Comparison of ENCODE assay signal across 20 cellular contexts in the genomic region with DNA sequence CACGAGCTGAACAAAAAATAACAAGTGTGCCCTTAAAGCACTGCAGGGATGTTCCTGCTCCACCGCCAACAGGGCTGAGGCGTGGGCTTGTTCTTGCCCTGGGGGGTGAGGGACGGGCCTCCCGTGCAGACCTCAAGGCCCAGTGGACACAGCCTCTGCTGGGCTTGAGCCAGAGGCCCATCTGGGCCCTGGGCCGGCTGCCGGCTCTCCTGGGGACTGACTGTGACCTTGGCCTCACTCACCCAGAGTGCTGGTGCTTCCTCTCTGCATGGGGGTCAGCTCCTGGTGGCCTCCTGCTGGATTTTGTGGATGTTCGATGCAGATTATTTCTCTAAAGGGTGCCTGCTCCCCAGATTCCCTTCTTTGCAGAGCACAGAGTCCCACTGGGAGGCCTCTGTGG. TPM values are rescaled to one million over a fixed set of nuclear protein-coding genes. Genes with fewer than 3 reads are reported as not detected.
DNase-seq lines count a peak whose midpoint lies in the region; TF ChIP-seq lines count a peak whose summit lies in the region.
"Had no signal": no experiment of that assay in that cellular context is flagged by ENCODE, and none has a peak within 500 bp of the region (broad histone marks: within the 10 kb centered on the region; RNA-seq: fewer than 3 reads in every experiment).

No MANE protein-coding gene starts in this region.

- H3K4me3 ChIP-seq in adrenal gland: no peak overlapping the region
- H3K4me3 ChIP-seq in left ventricle myocardium inferior: no peak overlapping the region
- H3K4me3 ChIP-seq in testis: no peak overlapping the region
- H3K4me3 ChIP-seq in stomach: no peak overlapping the region
- no peak overlapping the region for H3K4me3 ChIP-seq in vagina
- H3K4me3 ChIP-seq: GM23338, HAP-1 had no signal

- H3K27me3 ChIP-seq in adrenal gland: no peaks in the 10 kb centered on the region
- H3K27me3 ChIP-seq in left ventricle myocardium inferior (ENCODE audit: low read depth): no peaks in the 10 kb centered on the region
- H3K27me3 ChIP-seq in testis: no peaks in the 10 kb centered on the region
- no peaks in the 10 kb centered on the region for H3K27me3 ChIP-seq in stomach
- H3K27me3 ChIP-seq in vagina: no peaks in the 10 kb centered on the region

- H3K36me3 ChIP-seq in adrenal gland (replicated peaks in 1 of 2) (peaks cover 0 to 16% of the 10 kb centered on the region in 2 donors), left ventricle myocardium inferior (peaks cover 34% of the 10 kb centered on the region), testis (ENCODE audit: low read depth, missing control alignments) (no peaks in the 10 kb centered on the region), stomach (peaks cover 25 to 78% (median 60%) of the 10 kb centered on the region in 4 donors), vagina (peaks cover 0 to 26% of the 10 kb centered on the region in 2 donors)

- intact Hi-C loops in adrenal gland (cut with DNase I): no loop called here
- intact Hi-C loops in left ventricle myocardium inferior (cut with micrococcal nuclease): no loop called here
- intact Hi-C loops in testis (cut with DNase I; ENCODE audit: low total_unique reads): no loop called here
- intact Hi-C loops in stomach (cut with DNase I; ENCODE audit: low total_unique reads): no loop called here
- intact Hi-C loops in vagina (cut with DNase I): no loop called here
- intact Hi-C loops in activated T-helper 2 cell treated with anti-CD3 and anti-CD28 coated beads, Interferon-gamma antibody, Interleukin-2, Interleukin-4, amounts not matched to agents 10 μg/mL and 5 μg/mL and 100 μg/mL, durations not matched to agents 14 hours and 24 hours and 36 hours (cut with micrococcal nuclease): no loop called here

- in situ Hi-C loops in G401 (cut with HindIII; ENCODE audit: low sequenced_read_pairs): no loop called here

- H3K9me3 ChIP-seq in adrenal gland (replicated peaks in 1 of 3) (no peaks in the 10 kb centered on the region), left ventricle myocardium inferior (replicated peaks) (no peaks in the 10 kb centered on the region), testis (no peaks in the 10 kb centered on the region), stomach (no peaks in the 10 kb centered on the region), vagina (no peaks in the 10 kb centered on the region)
- H3K9me3 ChIP-seq: HAP-1 had no signal

- H3K9me3 Mint-ChIP-seq in activated T-helper 2 cell treated with anti-CD3 and anti-CD28 coated beads, Interferon-gamma antibody, Interleukin-2, Interleukin-4, amounts not matched to agents 10 μg/mL and 5 μg/mL and 100 μg/mL, durations not matched to agents 14 hours and 24 hours and 36 hours: no peaks in the 10 kb centered on the region
- H3K9me3 Mint-ChIP-seq: GM23338 had no signal

- TF ChIP-seq EP300 in stomach (IDR thresholded peaks at IDR 0.05): no peak

- 14 to 38% (median 32%) methylated on average over 2 to 8 of the region's 8 CpGs for WGBS in adrenal gland, 4 donors
- 39 to 50% methylated on average over 6 to 8 of the region's 8 CpGs for WGBS in testis, 2 donors
- 60 to 82% (median 77%) methylated on average over 7 to 8 of the region's 8 CpGs for WGBS in stomach, 5 donors

- H3K4me1 ChIP-seq in adrenal gland (replicated peaks in 1 of 2) (peaks cover 25 to 28% of the 10 kb centered on the region in 2 donors), left ventricle myocardium inferior (peaks cover 16% of the 10 kb centered on the region), testis (peaks cover 27% of the 10 kb centered on the region), stomach (peaks cover 0 to 18% (median 12%) of the 10 kb centered on the region in 4 donors), vagina (peaks cover 20% of the 10 kb centered on the region)
- H3K4me1 ChIP-seq: HAP-1 had no signal

- DNase-seq in G401 (ENCODE audit: low spot score): peak; percentile 29
- DNase-seq in adrenal gland: peak in 6 of 7 donors; percentile 30 to 74 (median 66)
- peak; percentile 42 for DNase-seq in left ventricle myocardium inferior
- peak; percentile 50 for DNase-seq in testis
- DNase-seq in stomach: no peak
- no peak for DNase-seq in vagina (ENCODE audit: extremely low spot score in 2 of 2)
- no peak for DNase-seq in activated T-helper 2 cell treated with anti-CD3 and anti-CD28 coated beads, Interferon-gamma antibody, Interleukin-2, Interleukin-4, amounts not matched to agents 10 μg/mL and 5 μg/mL and 100 μg/mL, durations not matched to agents 14 hours and 24 hours and 36 hours (ENCODE audit: low spot score)
- DNase-seq: CD4-positive, CD25-positive, alpha-beta regulatory T cell; KBM-7; MM.1S; NCI-H1048; NCI-H1417 treated with DMSO at 0.1 percent for 48 hours; NCI-H187; NCI-H2107; NCI-H446 treated with DMSO at 0.1 percent for 48 hours; NCI-H526 treated with DMSO at 0.1 percent for 48 hours; SHP77 had no signal

- H3K27ac ChIP-seq in adrenal gland (peak overlapping the region in 3 of 5 donors; percentile 34 to 49 (median 47)), left ventricle myocardium inferior (replicated peaks) (no peak overlapping the region), testis (no peak overlapping the region), stomach (no peak overlapping the region), vagina (no peak overlapping the region)
- H3K27ac ChIP-seq: HL-60 had no signal

- no peak overlapping the region for H3K4me3 Mint-ChIP-seq in activated T-helper 2 cell treated with anti-CD3 and anti-CD28 coated beads, Interferon-gamma antibody, Interleukin-2, Interleukin-4, amounts not matched to agents 10 μg/mL and 5 μg/mL and 100 μg/mL, durations not matched to agents 14 hours and 24 hours and 36 hours (ENCODE audit: low read depth)
- H3K4me3 Mint-ChIP-seq: CD4-positive, CD25-positive, alpha-beta regulatory T cell; GM23338 had no signal

- TF ChIP-seq CTCF in adrenal gland (IDR thresholded peaks at IDR 0.05) (no peak), left ventricle myocardium inferior (IDR thresholded peaks at IDR 0.05; ENCODE audit: borderline replicate concordance) (no peak), testis (IDR thresholded peaks at IDR 0.05) (no peak), stomach (IDR thresholded peaks at IDR 0.05) (no peak), vagina (IDR thresholded peaks at IDR 0.05) (no peak)

- H3K36me3 Mint-ChIP-seq in activated T-helper 2 cell treated with anti-CD3 and anti-CD28 coated beads, Interferon-gamma antibody, Interleukin-2, Interleukin-4, amounts not matched to agents 10 μg/mL and 5 μg/mL and 100 μg/mL, durations not matched to agents 14 hours and 24 hours and 36 hours (ENCODE audit: low read depth): peaks cover 38% of the 10 kb centered on the region

- no peaks in the 10 kb centered on the region for H3K27me3 Mint-ChIP-seq in activated T-helper 2 cell treated with anti-CD3 and anti-CD28 coated beads, Interferon-gamma antibody, Interleukin-2, Interleukin-4, amounts not matched to agents 10 μg/mL and 5 μg/mL and 100 μg/mL, durations not matched to agents 14 hours and 24 hours and 36 hours (ENCODE audit: low read depth)
- H3K27me3 Mint-ChIP-seq: CD4-positive, CD25-positive, alpha-beta regulatory T cell had no signal

- H3K4me1 Mint-ChIP-seq in activated T-helper 2 cell treated with anti-CD3 and anti-CD28 coated beads, Interferon-gamma antibody, Interleukin-2, Interleukin-4, amounts not matched to agents 10 μg/mL and 5 μg/mL and 100 μg/mL, durations not matched to agents 14 hours and 24 hours and 36 hours (ENCODE audit: low read depth): no peaks in the 10 kb centered on the region
- H3K4me1 Mint-ChIP-seq: GM23338 had no signal

- H3K27ac Mint-ChIP-seq in activated T-helper 2 cell treated with anti-CD3 and anti-CD28 coated beads, Interferon-gamma antibody, Interleukin-2, Interleukin-4, amounts not matched to agents 10 μg/mL and 5 μg/mL and 100 μg/mL, durations not matched to agents 14 hours and 24 hours and 36 hours: no peak overlapping the region
- H3K27ac Mint-ChIP-seq: CD4-positive, CD25-positive, alpha-beta regulatory T cell; GM23338 had no signal

- TF ChIP-seq POLR2A in adrenal gland (IDR thresholded peaks at IDR 0.05) (no peak), testis (IDR thresholded peaks at IDR 0.05) (no peak), stomach (IDR thresholded peaks at IDR 0.05) (no peak), vagina (IDR thresholded peaks at IDR 0.05) (no peak)

RNA-seq across cellular contexts. Expression of a gene that starts 54.2 kb away (rescaled TPM):
- total RNA-seq in G401 (2014; rRNA removed; shearing (Covaris generic)): 22.6 and 33.2 TPM in 2 replicates
- total RNA-seq in adrenal gland (10 to 100 TPM; 12.6 to 31.2 (median 17.7) TPM), left ventricle myocardium inferior (6.8 TPM), testis (10 to 100 TPM; 56.8 to 63.7 TPM), stomach (100 to 1,000 TPM in 1 of 5 donors, 10 to 100 TPM in 4; 21.4 to 198 (median 27.7) TPM), vagina (33.9 TPM)
- polyA plus RNA-seq in adrenal gland (10 to 100 TPM; 11.9 to 22.6 (median 21.0) TPM), testis (ENCODE audit: insufficient read depth, low read depth, low replicate concordance) (133 TPM), stomach (10 to 100 TPM in 2 of 3 donors, 1 to 10 TPM in 1; 8.9 to 16.6 (median 15.4) TPM)
- total RNA-seq in activated T-helper 2 cell treated with anti-CD3 and anti-CD28 coated beads, Interferon-gamma antibody, Interleukin-2, Interleukin-4, amounts not matched to agents 10 μg/mL and 5 μg/mL and 100 μg/mL, durations not matched to agents 14 hours and 24 hours and 36 hours: 42.9 and 46.8 TPM in 2 replicates

Comparison
In these comparisons a context has a peak if more than half of its experiments do, and no peak if none do; other contexts are left out.
1. DNase-seq: peak in G401 (single experiment), adrenal gland (6 of 7), left ventricle myocardium inferior (single experiment) and testis (single experiment); none in stomach (single experiment), vagina (0 of 2) and activated T-helper 2 cell treated with anti-CD3 and anti-CD28 coated beads, Interferon-gamma antibody, Interleukin-2, Interleukin-4, amounts not matched to agents 10 μg/mL and 5 μg/mL and 100 μg/mL, durations not matched to agents 14 hours and 24 hours and 36 hours (single experiment).
2. H3K27ac ChIP-seq: peak in adrenal gland (3 of 5); none in left ventricle myocardium inferior (single experiment), testis (0 of 2), stomach (0 of 5) and vagina (single experiment).